In genomic region chr16:87382023-87382785, GRCh38 we compare ENCODE assay signal across 8 cellular contexts. TPM values are rescaled to one million over a fixed set of nuclear protein-coding genes. Genes with fewer than 3 reads are reported as not detected.
DNase-seq lines count a peak whose midpoint lies in the region; ATAC-seq and TF ChIP-seq lines count a peak whose summit lies in the region.

No MANE protein-coding gene starts in this region.

- peaks cover 25% of the 10 kb centered on the region for H3K4me1 ChIP-seq in HAP-1
- peaks cover 21% of the 10 kb centered on the region for H3K4me1 ChIP-seq in hepatocyte (ENCODE audit: insufficient read depth)
- peaks cover 28% of the 10 kb centered on the region for H3K4me1 ChIP-seq in skeletal muscle satellite cell (ENCODE audit: control insufficient read depth, insufficient read depth, low read length)

- DNase-seq in HAP-1 (ENCODE audit: low spot score in 2 of 2) (peak in 1 of 2 experiments; percentile 18), WERI-Rb-1 (no peak), hepatocyte (ENCODE audit: low spot score) (peak; percentile 28), posterior vena cava (ENCODE audit: low spot score) (no peak), 8988T (no peak)

- H3K9me3 ChIP-seq in HAP-1 (no peaks in the 10 kb centered on the region), WERI-Rb-1 (ENCODE audit: severe bottlenecking) (no peaks in the 10 kb centered on the region), hepatocyte (ENCODE audit: low read depth) (no peaks in the 10 kb centered on the region), skeletal muscle satellite cell (replicated peaks; ENCODE audit: low read length) (no peaks in the 10 kb centered on the region)

- H3K4me3 ChIP-seq in HAP-1 (peak overlapping the region; percentile 64), WERI-Rb-1 (ENCODE audit: low read depth, low read length) (peak overlapping the region; percentile 62), hepatocyte (peak overlapping the region; percentile 81), skeletal muscle satellite cell (ENCODE audit: low read length) (peak overlapping the region; percentile 87)

- peak overlapping the region; percentile 85 for H3K9ac ChIP-seq in skeletal muscle satellite cell (ENCODE audit: low read depth, low read length)

- H4K20me1 ChIP-seq in hepatocyte (ENCODE audit: insufficient read depth, poor library complexity, severe bottlenecking) = peaks cover 31% of the 10 kb centered on the region

- in situ Hi-C loops in HAP-1 (cut with MboI; ENCODE audit: low sequenced_read_pairs) = loop anchor here (25.0 kb wide), 1 partner anchor 480 kb away; the partner anchor contains the start of gene SLC7A5

- intact Hi-C loops in posterior vena cava (cut with DNase I) = loop anchor here in 1 of 2 donors (10.0 kb wide), 1 partner anchor 797 kb away; no protein-coding TSS in a partner anchor

- H3K4me2 ChIP-seq in hepatocyte = peak overlapping the region; percentile 96
- H3K4me2 ChIP-seq in skeletal muscle satellite cell (ENCODE audit: low read length) = peak overlapping the region; percentile 91

- H3K27ac ChIP-seq in WERI-Rb-1 (peak overlapping the region; percentile 66), hepatocyte (peak overlapping the region; percentile 89)

- H2AFZ ChIP-seq in hepatocyte = peak overlapping the region; percentile 47

- TF ChIP-seq CTCF in WERI-Rb-1 (IDR thresholded peaks at IDR 0.05; ENCODE audit: low read depth, low read length) = no peak
- no peak for TF ChIP-seq CTCF in hepatocyte (IDR thresholded peaks at IDR 0.05; ENCODE audit: poor library complexity)

- H3K79me2 ChIP-seq in hepatocyte = peaks cover 56% of the 10 kb centered on the region

- H3K36me3 ChIP-seq in HAP-1 (replicated peaks) (no peaks in the 10 kb centered on the region; the same call in 1 of the 2 replicates), WERI-Rb-1 (no peaks in the 10 kb centered on the region), hepatocyte (replicated peaks; ENCODE audit: insufficient read depth, low read depth) (no peaks in the 10 kb centered on the region), skeletal muscle satellite cell (ENCODE audit: insufficient read depth, low read length) (no peaks in the 10 kb centered on the region)

- no peaks in the 10 kb centered on the region for H3K9me2 ChIP-seq in hepatocyte (replicated peaks; ENCODE audit: insufficient read depth)

- ATAC-seq in HG02981 (IDR thresholded peaks at IDR 0.05; ENCODE audit: unreplicated experiment) (no peak), GM21737 (IDR thresholded peaks at IDR 0.05; ENCODE audit: unreplicated experiment) (no peak)

- 19% methylated on average over 17 of the region's 17 CpGs for WGBS in hepatocyte (ENCODE audit: low lambda C conversion rate, missing lambda C conversion rate)

- H3K27me3 ChIP-seq in HAP-1 (ENCODE audit: low read depth) (no peaks in the 10 kb centered on the region), WERI-Rb-1 (ENCODE audit: insufficient read depth, low read depth, severe bottlenecking) (no peaks in the 10 kb centered on the region), hepatocyte (no peaks in the 10 kb centered on the region), skeletal muscle satellite cell (ENCODE audit: control insufficient read depth, insufficient read depth, low read length) (no peaks in the 10 kb centered on the region)

RNA-seq across cellular contexts. Expression of gene FBXO31, which starts 1.4 kb away (rescaled TPM):
- total RNA-seq in hepatocyte (11.0 and 16.5 TPM in 2 replicates), posterior vena cava (10 to 100 TPM; 50.4 to 58.5 TPM)
- 25.3 and 28.9 TPM in 2 replicates for polyA plus RNA-seq in hepatocyte
- 21.8 and 27.4 TPM in 2 replicates for total RNA-seq in skeletal muscle satellite cell (2012; rRNA removed)

RNA-seq across cellular contexts. Expression of gene MAP1LC3B, which starts 9.9 kb away (rescaled TPM):
- total RNA-seq in hepatocyte = 73.3 and 76.4 TPM in 2 replicates
- 125 and 134 TPM in 2 replicates for polyA plus RNA-seq in hepatocyte
- 22.3 and 25.1 TPM in 2 replicates for total RNA-seq in skeletal muscle satellite cell (2012; rRNA removed)
- total RNA-seq in posterior vena cava = 10 to 100 TPM; 51.2 to 52.2 TPM
